Comparison of ENCODE assay signal across 10 cellular contexts in the genomic region with DNA sequence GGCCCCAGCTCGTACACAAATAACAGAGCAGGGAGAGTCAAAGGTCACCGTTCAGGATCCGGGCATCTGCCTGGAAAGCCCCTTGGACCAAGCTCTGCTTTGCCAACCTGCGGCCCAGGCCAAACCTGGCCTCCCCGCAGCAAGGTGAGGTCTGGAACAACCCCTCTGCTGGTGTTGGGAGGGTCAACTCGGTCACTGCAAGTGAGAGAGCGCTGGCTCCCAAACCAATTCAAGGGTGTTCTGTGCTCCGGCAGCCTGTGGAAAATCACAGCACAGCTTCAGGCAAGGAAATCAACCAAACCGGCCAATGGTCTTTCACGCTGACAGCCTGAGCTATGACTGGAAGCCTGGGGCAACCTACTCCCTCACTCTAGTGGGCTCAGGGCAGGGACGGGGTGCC.
DNase-seq lines count a peak whose midpoint lies in the region; ATAC-seq and TF ChIP-seq lines count a peak whose summit lies in the region.
"Had no signal": no experiment of that assay in that cellular context is flagged by ENCODE, and none has a peak within 500 bp of the region (broad histone marks: within the 10 kb centered on the region; RNA-seq: fewer than 3 reads in every experiment).

No MANE protein-coding gene starts in this region.

- H3K36me3 ChIP-seq in BLaER1 (peaks cover 94% of the 10 kb centered on the region), heart right ventricle (peaks cover 0 to 100% (median 56%) of the 10 kb centered on the region in 9 donors), rectal smooth muscle tissue (ENCODE audit: control insufficient read depth, insufficient read depth, low read length) (peaks cover 59% of the 10 kb centered on the region)

- ATAC-seq in heart right ventricle (peak in 7 of 8 donors; percentile 1 to 21 (median 8)), GM19467 (IDR thresholded peaks at IDR 0.05; ENCODE audit: unreplicated experiment) (no peak), GM21737 (IDR thresholded peaks at IDR 0.05; ENCODE audit: unreplicated experiment) (no peak)

- peaks cover 100% of the 10 kb centered on the region for H4K20me1 ChIP-seq in BLaER1

- peaks cover 50% of the 10 kb centered on the region for H3K36me3 Mint-ChIP-seq in activated naive CD8-positive, alpha-beta T cell treated with anti-CD3 and anti-CD28 coated beads for 36 hours

- peak overlapping the region; percentile 79 for H3K27ac Mint-ChIP-seq in activated naive CD8-positive, alpha-beta T cell treated with anti-CD3 and anti-CD28 coated beads for 36 hours

- TF ChIP-seq CTCF in heart right ventricle (IDR thresholded peaks at IDR 0.05): no peak

- intact Hi-C loops in heart right ventricle (cut with DNase I): loop anchor here in 7 of 10 donors (2.0 to 10.0 kb wide), 9 partner anchors 50 to 148 kb away; a partner anchor contains a TSS

- no peaks in the 10 kb centered on the region for H3K27me3 ChIP-seq in BLaER1
- H3K27me3 ChIP-seq in heart right ventricle: no peaks in the 10 kb centered on the region
- H3K27me3 ChIP-seq in rectal smooth muscle tissue (ENCODE audit: control insufficient read depth, insufficient read depth, low read length): no peaks in the 10 kb centered on the region

- no peak overlapping the region for H3K4me3 Mint-ChIP-seq in activated naive CD8-positive, alpha-beta T cell treated with anti-CD3 and anti-CD28 coated beads for 36 hours

- H3K9ac ChIP-seq in BLaER1 (peak overlapping the region; percentile 32; the same call in 1 of the 2 replicates), rectal smooth muscle tissue (ENCODE audit: low read length) (peak overlapping the region; percentile 19)

- H3K9me3 ChIP-seq in BLaER1 (no peaks in the 10 kb centered on the region), heart right ventricle (no peaks in the 10 kb centered on the region)

- H3K4me1 ChIP-seq in BLaER1 (peaks cover 61% of the 10 kb centered on the region), heart right ventricle (peaks cover 66 to 99% (median 86%) of the 10 kb centered on the region in 9 donors), rectal smooth muscle tissue (ENCODE audit: control insufficient read depth, insufficient read depth, low read length) (peaks cover 75% of the 10 kb centered on the region)

- H3K4me2 ChIP-seq in BLaER1: peak overlapping the region; percentile 29; the same call in 1 of the 2 replicates

- no peak for DNase-seq in activated naive CD8-positive, alpha-beta T cell treated with anti-CD3 and anti-CD28 coated beads for 36 hours
- DNase-seq in heart right ventricle (no peak), HUDEP-2 (lab: John Stamatoyannopoulos, UW; ENCODE audit: unreplicated experiment in 76 of 76) (no peak), putamen (ENCODE audit: low spot score) (no peak)
- DNase-seq: COR-L47, NCI-H510A treated with DMSO at 0.1 percent for 48 hours had no signal

- no peaks in the 10 kb centered on the region for H3K27me3 Mint-ChIP-seq in activated naive CD8-positive, alpha-beta T cell treated with anti-CD3 and anti-CD28 coated beads for 36 hours

- H3K27ac ChIP-seq in BLaER1 (peak overlapping the region; percentile 78), heart right ventricle (peak overlapping the region; percentile 84 to 98 (median 96)), rectal smooth muscle tissue (ENCODE audit: low read depth, low read length) (peak overlapping the region; percentile 99)

- 36 to 43% methylated on average over 11 of the region's 11 CpGs for WGBS in heart right ventricle, 2 donors

- peaks cover 26% of the 10 kb centered on the region for H3K4me1 Mint-ChIP-seq in activated naive CD8-positive, alpha-beta T cell treated with anti-CD3 and anti-CD28 coated beads for 36 hours

- H3K9me3 Mint-ChIP-seq in activated naive CD8-positive, alpha-beta T cell treated with anti-CD3 and anti-CD28 coated beads for 36 hours: no peaks in the 10 kb centered on the region

- H3K4me3 ChIP-seq in BLaER1: no peak overlapping the region
- H3K4me3 ChIP-seq in heart right ventricle: peak overlapping the region in 1 of 10 donors; percentile 10
- no peak overlapping the region for H3K4me3 ChIP-seq in rectal smooth muscle tissue (ENCODE audit: low read length)

Comparison
In these comparisons a context has a peak if more than half of its experiments do, and no peak if none do; other contexts are left out.
1. ATAC-seq: peak in heart right ventricle (7 of 8); none in GM19467 (single experiment) and GM21737 (single experiment).
2. Peak in every context shown above with its lines, with median percentiles within 50 percentile points of each other: H3K27ac ChIP-seq.